13 cellular contexts compared by ENCODE assay signal in genomic region chr2:69952336-69953115, GRCh38.
"Had no signal": no experiment of that assay in that cellular context is flagged by ENCODE, and none has a peak within 500 bp of the region (broad histone marks: within the 10 kb centered on the region; RNA-seq: fewer than 3 reads in every experiment).

No MANE protein-coding gene starts in this region.

- H3K27me3 Mint-ChIP-seq: activated B cell treated with CpG ODN at 0.5 μM for 24 hours; activated naive CD8-positive, alpha-beta T cell; stimulated activated memory B cell treated with anti-CD40 and anti-IgM and Interleukin-4, amounts not matched to agents 10 μg/mL and 1 μg/mL and 100 μg/mL, for 72 hours had no signal

- H3K9ac ChIP-seq: parathyroid adenoma had no signal

- ATAC-seq: activated T-cell treated with anti-CD3 and anti-CD28 coated beads, Interleukin-2, amount 50 U/mL, for 4 hours; right cardiac atrium; stimulated activated memory B cell treated with anti-CD40 and anti-IgM and Interleukin-4, amounts not matched to agents 10 μg/mL and 1 μg/mL and 100 μg/mL, for 72 hours had no signal

- H3K27ac ChIP-seq: breast epithelium, parathyroid adenoma had no signal

- H2AFZ ChIP-seq: parathyroid adenoma had no signal

- H3K4me3 ChIP-seq: breast epithelium, smooth muscle cell had no signal

- H3K9me3 ChIP-seq: breast epithelium had no signal

- H3K27ac Mint-ChIP-seq: activated B cell treated with CpG ODN at 0.5 μM for 24 hours; activated naive CD8-positive, alpha-beta T cell; stimulated activated memory B cell treated with anti-CD40 and anti-IgM and Interleukin-4, amounts not matched to agents 10 μg/mL and 1 μg/mL and 100 μg/mL, for 72 hours; type B pancreatic cell had no signal

- H3K4me3 Mint-ChIP-seq: activated B cell treated with CpG ODN at 0.5 μM for 24 hours; activated naive CD8-positive, alpha-beta T cell; activated T-cell treated with anti-CD3 and anti-CD28 coated beads, Interleukin-2, amount 50 U/mL, for 4 hours; stimulated activated memory B cell treated with anti-CD40 and anti-IgM and Interleukin-4, amounts not matched to agents 10 μg/mL and 1 μg/mL and 100 μg/mL, for 72 hours; type B pancreatic cell had no signal

- DNase-seq: activated B cell treated with CpG ODN at 0.5 μM for 24 hours; activated gamma-delta T cell; activated T-cell treated with anti-CD3 and anti-CD28 coated beads, Interleukin-2, amount 50 U/mL, for 4 hours; aorta; glutamatergic neuron; midbrain; right cardiac atrium had no signal

- H3K27me3 ChIP-seq: breast epithelium had no signal

- H3K9me3 Mint-ChIP-seq: activated B cell treated with CpG ODN at 0.5 μM for 24 hours; activated T-cell treated with anti-CD3 and anti-CD28 coated beads, Interleukin-2, amount 50 U/mL, for 4 hours; stimulated activated memory B cell treated with anti-CD40 and anti-IgM and Interleukin-4, amounts not matched to agents 10 μg/mL and 1 μg/mL and 100 μg/mL, for 72 hours; type B pancreatic cell had no signal

- H3K4me1 Mint-ChIP-seq: activated B cell treated with CpG ODN at 0.5 μM for 24 hours had no signal

- H3K4me1 ChIP-seq: breast epithelium, parathyroid adenoma had no signal

- H3K4me2 ChIP-seq: smooth muscle cell had no signal

- H3K36me3 Mint-ChIP-seq: activated naive CD8-positive, alpha-beta T cell; stimulated activated memory B cell treated with anti-CD40 and anti-IgM and Interleukin-4, amounts not matched to agents 10 μg/mL and 1 μg/mL and 100 μg/mL, for 72 hours; type B pancreatic cell had no signal

- H3K79me2 ChIP-seq: parathyroid adenoma had no signal

- H3K36me3 ChIP-seq: breast epithelium had no signal
